In the genomic region with DNA sequence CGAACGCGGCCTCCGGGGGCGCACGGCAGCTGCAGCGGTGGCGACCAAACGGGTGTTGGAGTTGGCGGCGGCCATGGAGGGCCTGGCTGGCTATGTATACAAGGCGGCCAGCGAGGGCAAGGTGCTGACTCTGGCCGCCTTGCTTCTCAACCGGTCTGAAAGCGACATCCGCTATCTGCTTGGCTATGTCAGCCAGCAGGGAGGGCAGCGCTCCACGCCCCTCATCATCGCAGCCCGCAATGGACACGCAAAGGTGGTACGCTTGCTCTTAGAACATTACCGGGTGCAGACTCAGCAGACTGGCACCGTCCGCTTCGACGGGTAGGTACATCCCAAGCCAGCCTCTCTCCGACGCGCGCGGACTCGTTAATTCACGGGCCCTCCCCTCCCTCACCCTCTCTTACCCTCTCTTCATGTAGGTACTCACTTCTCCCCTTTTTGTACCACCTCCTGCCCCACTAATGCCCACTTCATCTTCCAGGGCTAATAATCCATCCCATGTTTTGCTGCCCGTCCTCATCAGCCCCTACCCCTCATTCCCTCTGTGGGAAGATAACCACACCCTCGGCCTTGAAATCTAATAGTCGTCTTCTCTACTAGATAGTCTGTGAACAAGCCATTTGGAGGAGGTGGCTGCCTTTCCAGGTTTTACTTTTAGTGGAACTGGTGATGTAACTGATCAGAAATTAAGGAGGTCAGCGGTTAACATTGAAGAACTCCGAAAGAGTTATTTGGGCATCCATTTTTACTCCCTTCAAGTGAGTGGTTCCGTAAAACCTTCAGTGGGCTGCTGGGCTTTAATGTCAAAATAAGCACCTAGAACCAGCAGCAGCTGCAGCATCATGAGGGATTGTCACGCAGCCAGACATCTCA, we compare ENCODE assay signal across 8 cellular contexts. TPM values are rescaled to one million over a fixed set of nuclear protein-coding genes. Genes with fewer than 3 reads are reported as not detected.
A peak's percentile ranks its signal among the peaks of the same experiment; 100 is the strongest.
DNase-seq lines count a peak whose midpoint lies in the region; TF ChIP-seq lines count a peak whose summit lies in the region.

No MANE protein-coding gene starts in this region.

- intact Hi-C loops in colonic mucosa (cut with DNase I) = no loop called here

- H3K27me3 ChIP-seq in HL-60 (ENCODE audit: insufficient read depth, poor library complexity, severe bottlenecking) = no peaks in the 10 kb centered on the region
- H3K27me3 ChIP-seq in SJSA1 (replicated peaks) = no peaks in the 10 kb centered on the region
- no peaks in the 10 kb centered on the region for H3K27me3 ChIP-seq in colonic mucosa

- H3K36me3 ChIP-seq in SJSA1 = peaks cover 31% of the 10 kb centered on the region
- no peaks in the 10 kb centered on the region for H3K36me3 ChIP-seq in colonic mucosa
- H3K36me3 ChIP-seq in mesodermal cell (ENCODE audit: control insufficient read depth, insufficient read depth, low read length) = peaks cover 13% of the 10 kb centered on the region

- H3K9ac ChIP-seq in colonic mucosa (ENCODE audit: low read depth in 2 of 2, low read length in 2 of 2) = peak overlapping the region; percentile 97 to 99

- peaks cover 41% of the 10 kb centered on the region for H3K4me1 ChIP-seq in SJSA1 (replicated peaks)
- peaks cover 10% of the 10 kb centered on the region for H3K4me1 ChIP-seq in colonic mucosa
- H3K4me1 ChIP-seq in mesodermal cell (ENCODE audit: control insufficient read depth, insufficient read depth, low read length, poor library complexity, severe bottlenecking) = peaks cover 22% of the 10 kb centered on the region

- WGBS in mesodermal cell (ENCODE audit: insufficient coverage in 2 of 2), 2 experiments = 0% methylated on average over 29 to 39 of the region's 42 CpGs

- TF ChIP-seq CTCF in HL-60 (IDR thresholded peaks at IDR 0.05; ENCODE audit: insufficient read depth, low read length) (no peak), colonic mucosa (IDR thresholded peaks at IDR 0.05) (peak; percentile 21)

- H3K4me3 ChIP-seq in HL-60 (replicated peaks; ENCODE audit: insufficient read depth, low read length) (peak overlapping the region; percentile 97), SJSA1 (peak overlapping the region; percentile 93), colonic mucosa (peak overlapping the region; percentile 68), mesodermal cell (ENCODE audit: extremely low read depth, insufficient read depth, low read length, poor library complexity, severe bottlenecking) (peak overlapping the region; percentile 73)

- H3K9me3 ChIP-seq in SJSA1 (replicated peaks) (no peaks in the 10 kb centered on the region), colonic mucosa (no peaks in the 10 kb centered on the region), mesodermal cell (ENCODE audit: control insufficient read depth, low read length) (no peaks in the 10 kb centered on the region)

- DNase-seq in NCI-H82 (lab: John Stamatoyannopoulos, UW) (peak; percentile 74), NCI-H82 treated with DMSO at 0.1 percent for 48 hours (lab: John Stamatoyannopoulos, UW; ENCODE audit: unreplicated experiment) (no peak), HL-60 (ENCODE audit: low read depth in 1 of 2, low spot score in 1 of 2) (no peak), SJSA1 (ENCODE audit: low read depth in 1 of 2, low spot score in 2 of 2) (peak in 1 of 2 experiments; percentile 71), colonic mucosa (peak; percentile 49), ureter (ENCODE audit: low spot score) (peak; percentile 70), 8988T (no peak)

- peak overlapping the region; percentile 97 for H3K27ac ChIP-seq in HL-60 (replicated peaks)
- peak overlapping the region; percentile 87 for H3K27ac ChIP-seq in SJSA1
- peak overlapping the region; percentile 94 for H3K27ac ChIP-seq in colonic mucosa
- H3K27ac ChIP-seq in mesodermal cell (ENCODE audit: low read depth, low read length, severe bottlenecking) = peak overlapping the region; percentile 95

RNA-seq across cellular contexts. Expression of gene FEM1B, which starts 1.0 kb away (rescaled TPM):
- 30.5 and 47.7 TPM in 2 replicates for total RNA-seq in SJSA1 (2014; rRNA removed; shearing (Covaris generic))
- total RNA-seq in colonic mucosa (10 to 100 TPM; 34.4 to 52.4 TPM), ureter (91.5 TPM)
- polyA plus RNA-seq in mesodermal cell (2013, experiment 1 of 2) = 39.7 TPM
- 33.3 TPM for polyA plus RNA-seq in mesodermal cell (2013, experiment 2 of 2)

RNA-seq across cellular contexts. Expression of gene CLN6, which starts 49.1 kb away (rescaled TPM):
- total RNA-seq in SJSA1 (2014; rRNA removed; shearing (Covaris generic)) = 12.4 and 30.3 TPM in 2 replicates
- total RNA-seq in colonic mucosa (10 to 100 TPM; 18.9 to 55.8 TPM), ureter (45.3 TPM)
- 23.2 TPM for polyA plus RNA-seq in mesodermal cell (2013, experiment 1 of 2)
- 17.6 TPM for polyA plus RNA-seq in mesodermal cell (2013, experiment 2 of 2)

Comparison
In these comparisons a context has a peak if more than half of its experiments do, and no peak if none do; other contexts are left out.
1. DNase-seq: peak in NCI-H82 (single experiment), colonic mucosa (single experiment) and ureter (single experiment); none in NCI-H82 treated with DMSO at 0.1 percent for 48 hours (single experiment), HL-60 (0 of 2) and 8988T (single experiment).
2. Peak in every context shown above with its lines, with median percentiles within 50 percentile points of each other: H3K27ac ChIP-seq and H3K4me3 ChIP-seq.